24 cellular contexts compared by ENCODE assay signal in genomic region chr15:80452166-80452565, GRCh38. TPM values are rescaled to one million over a fixed set of nuclear protein-coding genes. Genes with fewer than 3 reads are reported as not detected.
"Had no signal": no experiment of that assay in that cellular context is flagged by ENCODE, and none has a peak within 500 bp of the region (broad histone marks: within the 10 kb centered on the region; RNA-seq: fewer than 3 reads in every experiment).

No MANE protein-coding gene starts in this region.

- H3K27me3 ChIP-seq: adrenal gland, breast epithelium, left lung, testis, upper lobe of left lung had no signal

- H3K27ac ChIP-seq: adrenal gland, breast epithelium, coronary artery, heart right ventricle, left lung, testis, upper lobe of left lung had no signal

- H3K4me1 Mint-ChIP-seq: activated B cell treated with CpG ODN at 0.5 μM for 24 hours; activated CD4-positive, alpha-beta T cell treated with anti-CD3 and anti-CD28 coated beads for 36 hours had no signal

- DNase-seq: activated B cell treated with CpG ODN at 0.5 μM for 24 hours; activated CD4-positive, alpha-beta T cell treated with anti-CD3 and anti-CD28 coated beads for 36 hours; activated CD4-positive, alpha-beta T cell treated with anti-CD3 and anti-CD28 coated beads, Interleukin-2, amount 50 U/mL, for 48 hours; activated CD8-positive, alpha-beta memory T cell treated with anti-CD3 and anti-CD28 coated beads, Interleukin-2, amount 50 U/mL, for 48 hours; activated naive CD4-positive, alpha-beta T cell; activated T-cell treated with anti-CD3 and anti-CD28 coated beads, Interleukin-2, amount 50 U/mL, for 4 hours; adrenal gland; heart right ventricle; left lung; naive thymus-derived CD8-positive, alpha-beta T cell; stimulated activated CD4-positive, alpha-beta T cell treated with anti-CD3 and anti-CD28 coated beads, Interleukin-2, amount 100 ng/mL, for 48 hours; stimulated activated CD8-positive, alpha-beta memory T cell treated with anti-CD3 and anti-CD28 coated beads, Interleukin-4, amount 100 ng/mL, for 48 hours; stimulated activated naive B cell treated with anti-CD40 and anti-IgM and Interleukin-4, amounts not matched to agents 10 μg/mL and 1 μg/mL and 100 μg/mL, for 72 hours; T-helper 9 cell; testis; upper lobe of left lung had no signal

- H3K27ac Mint-ChIP-seq: activated B cell treated with CpG ODN at 0.5 μM for 24 hours; activated CD4-positive, alpha-beta T cell treated with anti-CD3 and anti-CD28 coated beads for 36 hours; activated naive CD8-positive, alpha-beta T cell; activated T-helper 2 cell treated with anti-CD3 and anti-CD28 coated beads, Interferon-gamma antibody, Interleukin-2, Interleukin-4, amounts not matched to agents 10 μg/mL and 5 μg/mL and 100 μg/mL, durations not matched to agents 14 hours and 24 hours and 36 hours; naive thymus-derived CD8-positive, alpha-beta T cell; progenitor cell of endocrine pancreas; stimulated activated naive B cell treated with anti-CD40 and anti-IgM and Interleukin-4, amounts not matched to agents 10 μg/mL and 1 μg/mL and 100 μg/mL, for 72 hours had no signal

- H3K36me3 Mint-ChIP-seq: activated naive CD8-positive, alpha-beta T cell; naive thymus-derived CD8-positive, alpha-beta T cell; stimulated activated naive B cell treated with anti-CD40 and anti-IgM and Interleukin-4, amounts not matched to agents 10 μg/mL and 1 μg/mL and 100 μg/mL, for 72 hours had no signal

- H3K27me3 Mint-ChIP-seq: progenitor cell of endocrine pancreas had no signal

- H3K36me3 ChIP-seq: adrenal gland, breast epithelium, heart right ventricle, left lung, upper lobe of left lung had no signal

- H3K9me3 Mint-ChIP-seq: activated B cell treated with CpG ODN at 0.5 μM for 24 hours; activated T-cell treated with anti-CD3 and anti-CD28 coated beads, Interleukin-2, amount 50 U/mL, for 4 hours; activated T-helper 2 cell treated with anti-CD3 and anti-CD28 coated beads, Interferon-gamma antibody, Interleukin-2, Interleukin-4, amounts not matched to agents 10 μg/mL and 5 μg/mL and 100 μg/mL, durations not matched to agents 14 hours and 24 hours and 36 hours; naive thymus-derived CD8-positive, alpha-beta T cell; stimulated activated naive B cell treated with anti-CD40 and anti-IgM and Interleukin-4, amounts not matched to agents 10 μg/mL and 1 μg/mL and 100 μg/mL, for 72 hours had no signal

- H3K4me3 ChIP-seq: adrenal gland, breast epithelium, coronary artery, heart right ventricle, left lung, lung, testis, upper lobe of left lung had no signal

- H3K4me3 Mint-ChIP-seq: activated B cell treated with CpG ODN at 0.5 μM for 24 hours; activated CD4-positive, alpha-beta T cell treated with anti-CD3 and anti-CD28 coated beads for 36 hours; activated naive CD8-positive, alpha-beta T cell; activated T-cell treated with anti-CD3 and anti-CD28 coated beads, Interleukin-2, amount 50 U/mL, for 4 hours; naive thymus-derived CD8-positive, alpha-beta T cell; stimulated activated naive B cell treated with anti-CD40 and anti-IgM and Interleukin-4, amounts not matched to agents 10 μg/mL and 1 μg/mL and 100 μg/mL, for 72 hours had no signal

- H3K4me1 ChIP-seq: breast epithelium had no signal

- H3K9me3 ChIP-seq: adrenal gland, breast epithelium, heart right ventricle, left lung, testis, upper lobe of left lung had no signal

RNA-seq across cellular contexts. Expression of gene ARNT2, which starts 48.0 kb away (rescaled TPM):
- total RNA-seq: activated B cell treated with CpG ODN at 0.5 μM for 24 hours; activated CD8-positive, alpha-beta memory T cell treated with anti-CD3 and anti-CD28 coated beads for 36 hours; activated T-helper 2 cell treated with anti-CD3 and anti-CD28 coated beads, Interferon-gamma antibody, Interleukin-2, Interleukin-4, amounts not matched to agents 10 μg/mL and 5 μg/mL and 100 μg/mL, durations not matched to agents 14 hours and 24 hours and 36 hours; naive thymus-derived CD8-positive, alpha-beta T cell; T-helper 1 cell treated with Interleukin-12 subunit alpha and Interleukin-12 subunit beta and Interleukin-4 antibody, amounts not matched to agents 30 ng/mL and 1 ng/mL, for 36 hours had no signal
- polyA plus RNA-seq: naive thymus-derived CD8-positive, alpha-beta T cell had no signal
